ENCODE assay signal across 8 cellular contexts in the genomic region with DNA sequence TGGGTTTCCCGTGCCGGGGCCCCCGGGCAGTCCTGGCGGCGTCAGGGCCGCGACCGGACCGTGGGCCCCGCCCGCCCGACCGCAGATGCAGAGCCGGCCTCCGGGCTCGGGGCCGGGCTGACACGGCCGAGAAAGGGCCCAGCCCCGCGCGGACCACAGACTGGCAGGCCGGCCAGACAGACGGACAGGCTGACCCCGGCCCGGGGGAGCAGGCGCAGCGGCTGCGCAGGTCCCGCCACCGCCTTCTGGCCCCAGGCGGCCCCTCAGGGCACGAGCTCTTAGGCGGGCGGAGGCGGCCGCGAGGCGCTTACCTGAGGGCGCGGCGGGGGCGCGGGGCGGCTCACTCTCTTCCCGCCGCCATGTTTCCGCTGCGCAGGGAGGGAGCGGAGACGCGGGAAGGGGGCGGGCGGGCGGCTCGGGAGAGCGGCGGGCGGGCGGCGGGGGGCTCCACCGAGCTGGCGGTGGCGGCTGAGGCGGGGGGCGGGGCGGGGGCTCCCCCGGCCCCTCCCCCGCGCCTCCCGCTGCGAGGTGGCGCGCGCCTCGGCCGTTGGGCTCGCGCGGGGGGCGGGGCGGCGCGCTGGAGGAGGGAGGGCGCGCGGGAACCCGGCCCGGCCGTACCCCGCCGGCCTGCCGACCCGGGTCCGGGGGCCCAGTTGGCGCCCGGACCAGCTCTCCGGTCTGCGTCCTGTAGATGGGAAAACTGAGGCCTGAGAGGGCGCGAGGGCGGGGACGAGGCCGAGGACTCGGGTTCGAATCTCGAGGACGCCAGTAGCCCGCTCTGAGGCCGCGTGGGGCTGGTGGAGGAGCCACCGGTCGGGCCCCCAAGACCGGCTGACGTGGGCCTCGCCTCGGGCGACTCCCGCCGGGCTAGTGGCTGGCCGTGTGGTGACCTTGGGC. TPM values are rescaled to one million over a fixed set of nuclear protein-coding genes. Genes with fewer than 3 reads are reported as not detected.
A peak's percentile ranks its signal among the peaks of the same experiment; 100 is the strongest.
DNase-seq lines count a peak whose midpoint lies in the region; ATAC-seq and TF ChIP-seq lines count a peak whose summit lies in the region.

A gene (minus strand): TSS at position 559 of the 897 bp plus-strand sequence. CDS start 56,173 bp downstream, outside the sequence.

- TF ChIP-seq CTCF in Peyer's patch (IDR thresholded peaks at IDR 0.05) (no peak), omental fat pad (IDR thresholded peaks at IDR 0.05) (no peak), tibial artery (IDR thresholded peaks at IDR 0.05) (no peak)

- peaks cover 32% of the 10 kb centered on the region for H4K20me1 ChIP-seq in BLaER1

- peak within 1 kb of the TSS; percentile 87 for H3K4me3 ChIP-seq in BLaER1
- H3K4me3 ChIP-seq in Peyer's patch = peak within 1 kb of the TSS; percentile 87 to 99 (median 96)
- H3K4me3 ChIP-seq in tibial artery = peak within 1 kb of the TSS; percentile 96 to 98

- ATAC-seq in GM19324 (IDR thresholded peaks at IDR 0.05; ENCODE audit: low FRiP score, unreplicated experiment) (peak; percentile 52), HG03520 (IDR thresholded peaks at IDR 0.05; ENCODE audit: unreplicated experiment) (peak; percentile 33), omental fat pad (ENCODE audit: low FRiP score) (peak; percentile 69)

- intact Hi-C loops in tibial artery (cut with DNase I; ENCODE audit: low total_unique reads) = loop anchor here (5.0 to 10.0 kb wide), 2 partner anchors 207 to 380 kb away; a partner anchor contains a TSS

- H3K4me1 ChIP-seq in BLaER1 = peaks cover 81% of the 10 kb centered on the region
- H3K4me1 ChIP-seq in Peyer's patch = peaks cover 0 to 43% (median 2%) of the 10 kb centered on the region in 4 donors
- peaks cover 0 to 22% (median 6%) of the 10 kb centered on the region in 4 donors for H3K4me1 ChIP-seq in tibial artery

- H3K27ac ChIP-seq in BLaER1 = peak within 1 kb of the TSS; percentile 98
- H3K27ac ChIP-seq in Peyer's patch = peak within 1 kb of the TSS; percentile 91 to 99 (median 95)
- H3K27ac ChIP-seq in tibial artery = peak within 1 kb of the TSS; percentile 100

- peak within 1 kb of the TSS; percentile 97 for H3K9ac ChIP-seq in BLaER1

- peaks cover 4% of the 10 kb centered on the region; the same call in 1 of the 2 replicates for H3K36me3 ChIP-seq in BLaER1
- H3K36me3 ChIP-seq in Peyer's patch = no peaks in the 10 kb centered on the region
- H3K36me3 ChIP-seq in tibial artery = no peaks in the 10 kb centered on the region

- H3K27me3 ChIP-seq in BLaER1 (no peaks in the 10 kb centered on the region), Peyer's patch (no peaks in the 10 kb centered on the region), tibial artery (no peaks in the 10 kb centered on the region)

- peak; percentile 48 to 80 (median 70) for DNase-seq in Peyer's patch
- DNase-seq in activated gamma-delta T cell (lab: John Stamatoyannopoulos, UW) = peak; percentile 47
- no peak for DNase-seq in glomerular endothelial cell (ENCODE audit: extremely low read depth, low read depth, low spot score)
- DNase-seq in omental fat pad (ENCODE audit: low spot score) = no peak
- DNase-seq in tibial artery = peak; percentile 22 to 76

- TF ChIP-seq POLR2A in Peyer's patch (IDR thresholded peaks at IDR 0.05) = no peak

- H3K4me2 ChIP-seq in BLaER1 = peak within 1 kb of the TSS; percentile 86

- H3K9me3 ChIP-seq in BLaER1 (no peaks in the 10 kb centered on the region), Peyer's patch (no peaks in the 10 kb centered on the region), tibial artery (no peaks in the 10 kb centered on the region)

RNA-seq across cellular contexts. Expression of the gene that starts here (rescaled TPM):
- total RNA-seq in Peyer's patch = 100 to 1,000 TPM in 1 of 4 donors, 10 to 100 TPM in 3; 27.1 to 116 (median 52.9) TPM
- total RNA-seq in glomerular endothelial cell = 13.8 and 22.5 TPM in 2 replicates
- 10 to 100 TPM; 19.9 to 42.8 (median 31.3) TPM for total RNA-seq in omental fat pad

Comparison
In these comparisons a context has a peak if more than half of its experiments do, and no peak if none do; other contexts are left out.
1. DNase-seq: peak in Peyer's patch (3 of 3), activated gamma-delta T cell (single experiment) and tibial artery (2 of 2); none in glomerular endothelial cell (single experiment) and omental fat pad (single experiment).
2. Peak in every context shown above with its lines, with median percentiles within 50 percentile points of each other: H3K27ac ChIP-seq, H3K4me3 ChIP-seq and ATAC-seq.